27 cellular contexts compared by ENCODE assay signal in the genomic region with DNA sequence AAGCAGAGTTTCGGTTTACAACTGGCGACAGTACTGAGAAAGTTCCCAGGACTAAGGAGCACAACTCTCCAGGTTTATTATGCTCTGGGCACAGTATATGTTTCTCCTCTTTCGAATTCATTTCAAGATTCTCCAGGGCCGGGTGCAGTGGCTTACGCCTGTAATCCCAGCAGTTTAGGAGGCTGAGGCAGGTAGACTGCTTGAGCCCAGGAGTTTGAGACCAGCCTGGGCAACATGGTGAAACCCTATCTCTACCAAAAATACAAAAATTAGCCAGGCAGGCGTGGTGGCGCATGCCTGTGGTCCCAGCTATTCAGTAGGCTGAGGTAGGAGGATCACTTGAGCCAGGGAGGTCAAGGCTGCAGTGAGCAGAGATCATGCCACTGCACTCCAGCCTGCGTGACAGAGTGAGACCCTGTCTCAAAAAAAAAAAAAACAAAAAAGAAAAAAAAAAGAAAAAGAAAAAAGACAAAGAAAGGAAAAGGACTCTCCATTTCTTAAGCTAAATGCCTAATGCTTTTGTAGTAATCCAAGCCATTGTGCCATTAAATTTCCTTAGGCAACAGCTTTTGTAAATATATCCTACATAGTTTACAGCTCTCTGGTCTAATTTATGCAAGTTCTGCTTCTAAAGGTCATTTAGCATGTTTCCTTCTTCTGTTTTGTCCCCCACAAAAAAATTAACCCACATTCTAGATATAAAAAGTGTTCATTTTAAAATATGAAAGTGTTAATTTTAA.
"Had no signal": no experiment of that assay in that cellular context is flagged by ENCODE, and none has a peak within 500 bp of the region (broad histone marks: within the 10 kb centered on the region; RNA-seq: fewer than 3 reads in every experiment).

No MANE protein-coding gene starts in this region.

- H3K27ac ChIP-seq: colonic mucosa, esophagus squamous epithelium, gastrocnemius medialis, lower lobe of right lung, neutrophil, ovary, prostate gland, thyroid gland, upper lobe of right lung had no signal

- H3K4me1 Mint-ChIP-seq: activated B cell treated with CpG ODN at 0.5 μM for 24 hours; activated CD4-positive, alpha-beta T cell treated with anti-CD3 and anti-CD28 coated beads for 36 hours; activated naive CD8-positive, alpha-beta T cell treated with anti-CD3 and anti-CD28 coated beads for 36 hours; activated T-helper 17 cell treated with anti-CD3 and anti-CD28 coated beads, Interleukin-2, amount 50 U/mL, for 72 hours had no signal

- H3K4me3 ChIP-seq: colonic mucosa, esophagus squamous epithelium, gastrocnemius medialis, lower lobe of right lung, ovary, prostate gland, thyroid gland, upper lobe of right lung had no signal

- H3K9me3 Mint-ChIP-seq: activated B cell treated with CpG ODN at 0.5 μM for 24 hours; activated naive CD8-positive, alpha-beta T cell treated with anti-CD3 and anti-CD28 coated beads for 36 hours; activated T-cell treated with anti-CD3 and anti-CD28 coated beads, Interleukin-2, amount 50 U/mL, for 24 hours; activated T-helper 17 cell treated with anti-CD3 and anti-CD28 coated beads, Interleukin-2, amount 50 U/mL, for 72 hours; naive thymus-derived CD4-positive, alpha-beta T cell; stimulated activated naive CD8-positive, alpha-beta T cell treated with anti-CD3 and anti-CD28 coated beads, Interleukin-15, Interleukin-2, amounts not matched to agents 100 ng/mL and 50 ng/mL, for 24 hours had no signal

- ATAC-seq: activated CD4-positive, alpha-beta T cell treated with anti-CD3 and anti-CD28 coated beads for 36 hours; activated T-helper 17 cell treated with anti-CD3 and anti-CD28 coated beads, Interleukin-2, amount 50 U/mL, for 72 hours; gastrocnemius medialis; left lobe of liver; lower lobe of right lung; naive thymus-derived CD4-positive, alpha-beta T cell; upper lobe of right lung had no signal

- H3K27me3 ChIP-seq: colonic mucosa, esophagus squamous epithelium, gastrocnemius medialis, neutrophil, ovary, thyroid gland, upper lobe of right lung had no signal

- H3K36me3 Mint-ChIP-seq: activated naive CD8-positive, alpha-beta T cell treated with anti-CD3 and anti-CD28 coated beads for 36 hours had no signal

- H3K36me3 ChIP-seq: colonic mucosa, gastrocnemius medialis, lower lobe of right lung, neutrophil, ovary, prostate gland, thyroid gland, upper lobe of right lung had no signal

- H3K4me3 Mint-ChIP-seq: activated B cell treated with CpG ODN at 0.5 μM for 24 hours; activated CD4-positive, alpha-beta T cell treated with anti-CD3 and anti-CD28 coated beads for 36 hours; activated naive CD8-positive, alpha-beta T cell treated with anti-CD3 and anti-CD28 coated beads for 36 hours; activated T-cell treated with anti-CD3 and anti-CD28 coated beads, Interleukin-2, amount 50 U/mL, for 24 hours; activated T-helper 17 cell treated with anti-CD3 and anti-CD28 coated beads, Interleukin-2, amount 50 U/mL, for 72 hours; naive thymus-derived CD4-positive, alpha-beta T cell; stimulated activated naive CD8-positive, alpha-beta T cell treated with anti-CD3 and anti-CD28 coated beads, Interleukin-15, Interleukin-2, amounts not matched to agents 100 ng/mL and 50 ng/mL, for 24 hours had no signal

- H3K9me3 ChIP-seq: colonic mucosa, esophagus squamous epithelium, gastrocnemius medialis, lower lobe of right lung, neutrophil, ovary, prostate gland, thyroid gland, upper lobe of right lung had no signal

- H3K4me1 ChIP-seq: colonic mucosa, gastrocnemius medialis, lower lobe of right lung, prostate gland, thyroid gland, upper lobe of right lung had no signal

- H3K27me3 Mint-ChIP-seq: activated B cell treated with CpG ODN at 0.5 μM for 24 hours; activated CD4-positive, alpha-beta T cell treated with anti-CD3 and anti-CD28 coated beads for 36 hours; activated naive CD8-positive, alpha-beta T cell treated with anti-CD3 and anti-CD28 coated beads for 36 hours; activated T-cell treated with anti-CD3 and anti-CD28 coated beads, Interleukin-2, amount 50 U/mL, for 24 hours; activated T-helper 17 cell treated with anti-CD3 and anti-CD28 coated beads, Interleukin-2, amount 50 U/mL, for 72 hours; stimulated activated naive CD8-positive, alpha-beta T cell treated with anti-CD3 and anti-CD28 coated beads, Interleukin-15, Interleukin-2, amounts not matched to agents 100 ng/mL and 50 ng/mL, for 24 hours had no signal

- H3K27ac Mint-ChIP-seq: activated B cell treated with CpG ODN at 0.5 μM for 24 hours; activated CD4-positive, alpha-beta T cell treated with anti-CD3 and anti-CD28 coated beads for 36 hours; activated naive CD8-positive, alpha-beta T cell treated with anti-CD3 and anti-CD28 coated beads for 36 hours; activated T-cell treated with anti-CD3 and anti-CD28 coated beads, Interleukin-2, amount 50 U/mL, for 24 hours; activated T-helper 17 cell treated with anti-CD3 and anti-CD28 coated beads, Interleukin-2, amount 50 U/mL, for 72 hours; naive thymus-derived CD4-positive, alpha-beta T cell; stimulated activated naive CD8-positive, alpha-beta T cell treated with anti-CD3 and anti-CD28 coated beads, Interleukin-15, Interleukin-2, amounts not matched to agents 100 ng/mL and 50 ng/mL, for 24 hours had no signal

- DNase-seq: activated B cell treated with CpG ODN at 0.5 μM for 24 hours; activated CD4-positive, alpha-beta T cell treated with anti-CD3 and anti-CD28 coated beads for 36 hours; activated CD4-positive, alpha-beta T cell treated with anti-CD3 and anti-CD28 coated beads, Interleukin-2, amount 50 U/mL, for 4 hours; activated CD8-positive, alpha-beta memory T cell treated with anti-CD3 and anti-CD28 coated beads for 24 hours; activated CD8-positive, alpha-beta memory T cell treated with anti-CD3 and anti-CD28 coated beads, Interleukin-2, amount 50 U/mL, for 4 hours; activated naive CD4-positive, alpha-beta T cell; activated naive CD8-positive, alpha-beta T cell treated with anti-CD3 and anti-CD28 coated beads for 36 hours; activated T-cell treated with anti-CD3 and anti-CD28 coated beads, Interleukin-2, amount 50 U/mL, for 24 hours; colonic mucosa; esophagus squamous epithelium; gastrocnemius medialis; head of caudate nucleus; kidney; lower lobe of right lung; naive thymus-derived CD4-positive, alpha-beta T cell; ovary; stimulated activated CD4-positive, alpha-beta T cell treated with anti-CD3 and anti-CD28 coated beads, Interleukin-12 subunit alpha, Interleukin-12 subunit beta, amount 100 ng/mL, for 4 hours; stimulated activated CD4-positive, alpha-beta T cell treated with anti-CD3 and anti-CD28 coated beads, Interleukin-4, amount 100 ng/mL, for 4 hours; substantia nigra; T-helper 9 cell; thyroid gland; upper lobe of right lung had no signal
